8 cellular contexts compared by ENCODE assay signal in the genomic region with DNA sequence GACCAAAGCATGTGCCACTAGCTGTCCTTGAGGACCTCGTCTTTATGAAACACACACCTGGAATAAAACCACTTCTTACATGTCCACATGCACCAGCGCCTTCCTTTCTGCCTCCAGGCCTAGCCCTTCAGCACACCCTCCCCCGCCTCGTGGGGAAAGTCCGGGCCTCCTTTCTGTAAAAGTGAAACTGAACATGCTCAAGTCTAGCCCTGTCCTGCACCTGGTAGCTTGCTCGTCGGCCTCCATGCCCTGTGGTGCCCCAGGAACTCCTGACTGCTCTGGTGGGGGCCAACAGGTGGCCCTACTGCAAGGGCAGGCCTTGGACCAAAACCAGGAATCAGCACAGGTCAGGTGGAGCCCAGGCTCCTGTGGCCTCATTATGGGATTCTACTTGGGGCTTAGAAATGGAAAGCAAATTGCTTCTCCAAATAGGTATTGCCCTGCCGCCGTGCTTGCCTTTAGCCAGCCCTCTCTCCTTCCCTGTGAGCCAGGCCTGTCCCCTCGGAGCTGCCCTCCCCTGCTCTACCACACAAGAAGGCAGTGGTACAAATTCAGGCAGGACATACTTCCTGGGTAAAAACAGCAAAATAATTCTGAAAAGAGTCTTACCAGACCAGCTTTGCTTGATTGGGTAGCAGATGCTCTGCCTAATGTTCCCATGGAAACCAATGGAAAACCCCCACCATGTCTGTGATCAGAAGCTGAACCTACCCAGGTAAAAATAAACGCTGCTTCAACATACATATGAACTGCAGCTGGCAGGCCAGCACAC. TPM values are rescaled to one million over a fixed set of nuclear protein-coding genes. Genes with fewer than 3 reads are reported as not detected.
A peak's percentile ranks its signal among the peaks of the same experiment; 100 is the strongest.
DNase-seq lines count a peak whose midpoint lies in the region; ATAC-seq, FAIRE-seq and TF ChIP-seq lines count a peak whose summit lies in the region.

No MANE protein-coding gene starts in this region.

- no peaks in the 10 kb centered on the region for H3K36me3 Mint-ChIP-seq in activated naive CD8-positive, alpha-beta T cell

- peak overlapping the region; percentile 80 for H3K27ac Mint-ChIP-seq in activated naive CD8-positive, alpha-beta T cell

- TF ChIP-seq EP300 in sigmoid colon (IDR thresholded peaks at IDR 0.05) = no peak

- H3K27me3 ChIP-seq in sigmoid colon = no peaks in the 10 kb centered on the region

- WGBS in sigmoid colon, 2 donors = 43 to 47% methylated on average over 11 of the region's 11 CpGs

- peaks cover 34% of the 10 kb centered on the region for H3K4me1 ChIP-seq in OCI-LY7 (ENCODE audit: insufficient read depth, low read length, poor library complexity, severe bottlenecking)
- peaks cover 0 to 31% (median 19%) of the 10 kb centered on the region in 4 donors for H3K4me1 ChIP-seq in sigmoid colon

- peak overlapping the region; percentile 23 for H3K4me3 Mint-ChIP-seq in activated naive CD8-positive, alpha-beta T cell

- H3K9me3 ChIP-seq in OCI-LY7 (ENCODE audit: low read length) = no peaks in the 10 kb centered on the region
- H3K9me3 ChIP-seq in sigmoid colon = no peaks in the 10 kb centered on the region

- TF ChIP-seq CTCF in OCI-LY7 (conservative IDR thresholded peaks at IDR 0.05; ENCODE audit: low read length) = no peak
- no peak for TF ChIP-seq CTCF in sigmoid colon (IDR thresholded peaks at IDR 0.05)

- H3K36me3 ChIP-seq in OCI-LY7 (ENCODE audit: insufficient read depth, low read length) = no peaks in the 10 kb centered on the region
- no peaks in the 10 kb centered on the region for H3K36me3 ChIP-seq in sigmoid colon

- POLR2A ChIA-PET in OCI-LY7 (lab: Charles Lee) = interaction anchor here (1.0 to 1.5 kb wide), 3 partner anchors 29 to 50 kb away, joined by 3 to 5 read pairs (median 4); a partner anchor contains a TSS

- H4K20me1 ChIP-seq in OCI-LY7 (ENCODE audit: insufficient read depth, low read length) = no peaks in the 10 kb centered on the region

- H3K27me3 Mint-ChIP-seq in activated naive CD8-positive, alpha-beta T cell = no peaks in the 10 kb centered on the region

- H3K4me2 ChIP-seq in OCI-LY7 (ENCODE audit: low read length) = peak overlapping the region; percentile 67

- H3K4me1 Mint-ChIP-seq in activated naive CD8-positive, alpha-beta T cell (ENCODE audit: low read depth) = peaks cover 15% of the 10 kb centered on the region

- H3K4me3 ChIP-seq in OCI-LY7 (ENCODE audit: low read depth, low read length, poor library complexity, severe bottlenecking) (peak overlapping the region; percentile 46), sigmoid colon (no peak overlapping the region)

- BruUV-seq in OCI-LY7 (replicated peaks; lab: Mats Ljungman, UMichigan) = no TSS peak

- H3K9me3 Mint-ChIP-seq in activated naive CD8-positive, alpha-beta T cell (ENCODE audit: low read depth) = no peaks in the 10 kb centered on the region

- CTCF ChIA-PET in OCI-LY7 (lab: Charles Lee; ENCODE audit: unreplicated experiment) = no interaction called here

- TF ChIP-seq POLR2A in sigmoid colon (IDR thresholded peaks at IDR 0.05) = no peak

- peak; percentile 98 for FAIRE-seq in GM18507 (lab: Jason Lieb, UNC)

- H2AFZ ChIP-seq in OCI-LY7 (ENCODE audit: low read length) = peak overlapping the region; percentile 87

- DNase-seq in GM18507 (ENCODE audit: extremely low spot score, insufficient read length, low read depth) (peak; percentile 75), OCI-LY7 (ENCODE audit: low spot score) (peak; percentile 86), sigmoid colon (peak; percentile 57), NCI-H82 treated with DMSO at 0.1 percent for 48 hours (lab: John Stamatoyannopoulos, UW; ENCODE audit: unreplicated experiment) (no peak), HCEC 1CT (no peak), KG1 (lab: John Stamatoyannopoulos, UW) (no peak)

- H3K79me2 ChIP-seq in OCI-LY7 (ENCODE audit: insufficient read depth, low read depth, low read length) = no peaks in the 10 kb centered on the region

- ATAC-seq in HG02571 (IDR thresholded peaks at IDR 0.05; ENCODE audit: unreplicated experiment) = peak; percentile 89

- intact Hi-C loops in OCI-LY7 (cut with micrococcal nuclease; ENCODE audit: unreplicated experiment) = loop anchor here (1.0 to 5.0 kb wide), 3 partner anchors 46 to 112 kb away; no protein-coding TSS in a partner anchor
- intact Hi-C loops in sigmoid colon (cut with DNase I) = no loop called here

- H3K27ac ChIP-seq in OCI-LY7 (ENCODE audit: low read depth, low read length, poor library complexity, severe bottlenecking) = peak overlapping the region; percentile 63
- peak overlapping the region; percentile 59 to 82 (median 72) for H3K27ac ChIP-seq in sigmoid colon

- no peaks in the 10 kb centered on the region for H3K9me2 ChIP-seq in OCI-LY7 (ENCODE audit: insufficient read depth, low read length)

RNA-seq across cellular contexts. Expression of a gene that starts 43.5 kb away (rescaled TPM):
- 204 and 435 TPM in 2 replicates for total RNA-seq in OCI-LY7 (2014; rRNA removed; shearing (Covaris generic))
- total RNA-seq in OCI-LY7 (2022) (498 and 512 TPM in 2 replicates), sigmoid colon (100 to 1,000 TPM in 2 of 4 donors, 10 to 100 TPM in 2; 65.6 to 106 (median 87.9) TPM)
- polyA plus RNA-seq in sigmoid colon = 100 to 1,000 TPM; 136 to 168 (median 157) TPM

RNA-seq across cellular contexts. Expression of a gene that starts 43.9 kb away (rescaled TPM):
- total RNA-seq in OCI-LY7 (2014; rRNA removed; shearing (Covaris generic)) = 70.4 and 86.5 TPM in 2 replicates
- total RNA-seq in OCI-LY7 (2022) (91.7 and 96.6 TPM in 2 replicates), sigmoid colon (10 to 100 TPM; 39.0 to 47.4 (median 42.0) TPM)
- 10 to 100 TPM; 11.4 to 32.5 (median 17.6) TPM for polyA plus RNA-seq in sigmoid colon

Comparison
In these comparisons a context has a peak if more than half of its experiments do, and no peak if none do; other contexts are left out.
1. DNase-seq: peak in GM18507 (single experiment), OCI-LY7 (single experiment) and sigmoid colon (single experiment); none in NCI-H82 treated with DMSO at 0.1 percent for 48 hours (single experiment), HCEC 1CT (single experiment) and KG1 (single experiment).